ENCODE assay signal across 1 cellular context in genomic region chr5:179678238-179679013, GRCh38.
TF ChIP-seq lines count a peak whose summit lies in the region.

No MANE protein-coding gene starts in this region.

TF ChIP-seq in HepG2, 621 proteins besides CTCF, POLR2A, EP300 and RAD21 (continued from another document and continues in another):
- TF ChIP-seq TIGD3 (CRISPR knock-in tag; IDR thresholded peaks at IDR 0.05; ENCODE audit: borderline replicate concordance) (0 out of 2 replicates have a peak, but pooled peaks have one; percentile 46), CREM (IDR thresholded peaks at IDR 0.05) (peak; percentile 51; the same call in 1 of the 2 replicates), CREM (CRISPR knock-in tag; IDR thresholded peaks at IDR 0.05) (no peak), PHF8 (CRISPR knock-in tag; IDR thresholded peaks at IDR 0.05) (peak; percentile 98), DBP (CRISPR knock-in tag; IDR thresholded peaks at IDR 0.05; ENCODE audit: not compliant biosample characterization) (peak; percentile 98), KAT8 (CRISPR knock-in tag; IDR thresholded peaks at IDR 0.05) (peak; percentile 68), HCFC1 (IDR thresholded peaks at IDR 0.05; ENCODE audit: low read depth, low read length) (0 out of 2 replicates have a peak, but pooled peaks have one; percentile 28), ZNF44 (CRISPR knock-in tag; IDR thresholded peaks at IDR 0.05) (peak; percentile 85; the same call in 1 of the 2 replicates), ZNF280D (CRISPR knock-in tag; IDR thresholded peaks at IDR 0.05) (no peak), HNF4G (IDR thresholded peaks at IDR 0.05; ENCODE audit: borderline replicate concordance, low read depth, low read length) (peak; percentile 39; the same call in 1 of the 2 replicates), HNF4G (CRISPR knock-in tag; IDR thresholded peaks at IDR 0.05; ENCODE audit: borderline replicate concordance, low read depth) (peak; percentile 82), PRMT3 (CRISPR knock-in tag; IDR thresholded peaks at IDR 0.05; ENCODE audit: borderline replicate concordance, low read depth) (peak; percentile 83; the same call in 1 of the 2 replicates), ELF4 (CRISPR knock-in tag; IDR thresholded peaks at IDR 0.05; ENCODE audit: borderline replicate concordance) (no peak; the same call in 1 of the 2 replicates), CENPT (CRISPR knock-in tag; IDR thresholded peaks at IDR 0.05; ENCODE audit: low read depth) (peak; percentile 89), GABPB1 (CRISPR knock-in tag; IDR thresholded peaks at IDR 0.05) (peak; percentile 79), NR1H2 (CRISPR knock-in tag; IDR thresholded peaks at IDR 0.05; ENCODE audit: borderline replicate concordance, low read depth) (peak; percentile 83; the same call in 1 of the 2 replicates), E2F5 (CRISPR knock-in tag; conservative IDR thresholded peaks at IDR 0.05) (no peak), HMGA1 (CRISPR knock-in tag; conservative IDR thresholded peaks at IDR 0.05) (no peak), CHD2 (IDR thresholded peaks at IDR 0.05; ENCODE audit: low read depth, low read length) (no peak), RFXAP (CRISPR knock-in tag; IDR thresholded peaks at IDR 0.05; ENCODE audit: borderline replicate concordance) (no peak), HMGXB4 (CRISPR knock-in tag; IDR thresholded peaks at IDR 0.05; ENCODE audit: borderline replicate concordance in 1 of 2, low read depth in 1 of 2) (peak; percentile 84 to 92), ZNF878 (CRISPR knock-in tag; IDR thresholded peaks at IDR 0.05) (no peak; the same call in 1 of the 2 replicates), ARNT (IDR thresholded peaks at IDR 0.05) (no peak), RERE (CRISPR knock-in tag; IDR thresholded peaks at IDR 0.05; ENCODE audit: low read depth) (no peak), ZNF558 (CRISPR knock-in tag; IDR thresholded peaks at IDR 0.05; ENCODE audit: borderline replicate concordance) (peak; percentile 89; the same call in 1 of the 2 replicates), TFAP4 (IDR thresholded peaks at IDR 0.05; ENCODE audit: borderline replicate concordance, low read depth) (peak; percentile 22; the same call in 1 of the 2 replicates), NFATC3 (CRISPR knock-in tag; IDR thresholded peaks at IDR 0.05) (no peak), ISX (CRISPR knock-in tag; conservative IDR thresholded peaks at IDR 0.05) (peak; percentile 24; the same call in 1 of the 2 replicates), JUN (CRISPR knock-in tag; IDR thresholded peaks at IDR 0.05) (peak; percentile 84), POLR2G (IDR thresholded peaks at IDR 0.05; ENCODE audit: low read depth, low read length) (peak; percentile 95), ZUFSP (CRISPR knock-in tag; IDR thresholded peaks at IDR 0.05; ENCODE audit: borderline replicate concordance) (no peak), KAT2B (IDR thresholded peaks at IDR 0.05; ENCODE audit: borderline replicate concordance, low read depth, low read length) (no peak), ATF1 (CRISPR knock-in tag; IDR thresholded peaks at IDR 0.05) (no peak), HES4 (CRISPR knock-in tag; IDR thresholded peaks at IDR 0.05; ENCODE audit: borderline replicate concordance) (0 out of 2 replicates have a peak, but pooled peaks have one; percentile 40), ZNF503 (CRISPR knock-in tag; IDR thresholded peaks at IDR 0.05) (0 out of 2 replicates have a peak, but pooled peaks have one; percentile 40), ZNF512 (CRISPR knock-in tag; IDR thresholded peaks at IDR 0.05) (no peak), ZNF20 (CRISPR knock-in tag; IDR thresholded peaks at IDR 0.05) (peak; percentile 22; the same call in 1 of the 2 replicates), ZFP82 (CRISPR knock-in tag; IDR thresholded peaks at IDR 0.05; ENCODE audit: borderline replicate concordance) (peak; percentile 94; the same call in 1 of the 2 replicates), RARG (CRISPR knock-in tag; IDR thresholded peaks at IDR 0.05; ENCODE audit: low read depth) (peak; percentile 64; the same call in 1 of the 2 replicates)
